Comparison of ENCODE assay signal across 18 cellular contexts in the genomic region with DNA sequence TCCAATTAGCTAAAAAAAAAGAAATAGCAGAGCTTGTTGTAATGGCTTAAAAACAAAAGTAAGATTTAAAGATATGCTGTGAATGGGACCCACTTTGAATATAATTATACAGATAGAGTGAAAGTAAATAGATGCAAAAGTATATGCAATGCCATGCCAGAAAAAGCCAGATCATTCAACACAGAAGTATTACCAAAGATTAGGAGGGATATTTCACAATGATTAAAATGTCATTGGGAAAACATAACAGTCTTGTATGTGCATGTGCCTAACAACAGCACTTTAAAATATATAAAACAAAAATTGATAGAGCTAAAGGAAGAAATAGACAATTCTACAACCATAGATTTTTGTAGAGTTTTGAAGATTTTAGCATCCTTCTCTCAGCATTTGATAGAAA. TPM values are rescaled to one million over a fixed set of nuclear protein-coding genes. Genes with fewer than 3 reads are reported as not detected.
DNase-seq lines count a peak whose midpoint lies in the region; ATAC-seq and TF ChIP-seq lines count a peak whose summit lies in the region.
"Had no signal": no experiment of that assay in that cellular context is flagged by ENCODE, and none has a peak within 500 bp of the region (broad histone marks: within the 10 kb centered on the region; RNA-seq: fewer than 3 reads in every experiment).

No MANE protein-coding gene starts in this region.

- H3K4me3 ChIP-seq in GM23248 (no peak overlapping the region), fibroblast of mammary gland (ENCODE audit: control insufficient read depth, low read depth, low read length) (no peak overlapping the region), mesenchymal stem cell (ENCODE audit: insufficient read depth in 1 of 2, low read depth in 1 of 2, low read length in 2 of 2) (no peak overlapping the region), tibial artery (no peak overlapping the region)
- H3K4me3 ChIP-seq: A549 had no signal

- H3K4me2 ChIP-seq in GM23248 (ENCODE audit: unreplicated experiment) (peak overlapping the region; percentile 19), mesenchymal stem cell (ENCODE audit: low read length, poor library complexity, severe bottlenecking) (no peak overlapping the region)
- H3K4me2 ChIP-seq: A549 had no signal

- no peaks in the 10 kb centered on the region for H3K79me2 ChIP-seq in GM23248 (ENCODE audit: insufficient read depth)

- no peak overlapping the region for H2AK5ac ChIP-seq in mesenchymal stem cell (ENCODE audit: low read length, severe bottlenecking)

- H4K8ac ChIP-seq in mesenchymal stem cell (ENCODE audit: low read length), result no peak overlapping the region

- in situ Hi-C loops in GM23248 (cut with MboI), result no loop called here

- intact Hi-C loops in tibial artery (cut with DNase I; ENCODE audit: low total_unique reads), result no loop called here

- H2AFZ ChIP-seq in GM23248 (no peak overlapping the region), mesenchymal stem cell (ENCODE audit: low read depth, low read length) (no peak overlapping the region)

- H3K4me1 ChIP-seq in GM23248 (ENCODE audit: insufficient read depth) (peaks cover 39% of the 10 kb centered on the region), mesenchymal stem cell (ENCODE audit: control insufficient read depth, insufficient read depth, low read depth, low read length) (peaks cover 6% of the 10 kb centered on the region), tibial artery (peaks cover 0 to 25% (median 14%) of the 10 kb centered on the region in 4 donors)

- ATAC-seq in esophagus mucosa, result no peak
- ATAC-seq: A549 had no signal

- H3K4ac ChIP-seq in mesenchymal stem cell (ENCODE audit: low read depth in 1 of 2, low read length in 2 of 2), result no peak overlapping the region

- H2BK5ac ChIP-seq in mesenchymal stem cell (ENCODE audit: low read depth, low read length, poor library complexity, severe bottlenecking), result no peak overlapping the region

- H3K27me3 ChIP-seq in GM23248 (replicated peaks; ENCODE audit: insufficient read depth) (no peaks in the 10 kb centered on the region), mesenchymal stem cell (ENCODE audit: control insufficient read depth in 1 of 2, insufficient read depth in 1 of 2, low read length in 2 of 2) (no peaks in the 10 kb centered on the region), tibial artery (no peaks in the 10 kb centered on the region)

- no peaks in the 10 kb centered on the region for H3K36me3 ChIP-seq in GM23248 (ENCODE audit: low read depth)
- H3K36me3 ChIP-seq in mesenchymal stem cell (ENCODE audit: control insufficient read depth in 1 of 2, insufficient read depth in 2 of 2, low read depth in 1 of 2, low read length in 2 of 2), result no peaks in the 10 kb centered on the region
- H3K36me3 ChIP-seq in tibial artery, result no peaks in the 10 kb centered on the region

- TF ChIP-seq CTCF in fibroblast of mammary gland (conservative IDR thresholded peaks at IDR 0.05; ENCODE audit: control insufficient read depth, insufficient read depth, low read depth, low read length), result no peak
- TF ChIP-seq CTCF in tibial artery (IDR thresholded peaks at IDR 0.05), result no peak

- H2BK12ac ChIP-seq in mesenchymal stem cell (ENCODE audit: low read length in 2 of 2), result no peak overlapping the region

- H3K27ac ChIP-seq in GM23248, result peak overlapping the region; percentile 58
- H3K27ac ChIP-seq in mesenchymal stem cell (ENCODE audit: low read length, poor library complexity, severe bottlenecking), result no peak overlapping the region
- no peak overlapping the region for H3K27ac ChIP-seq in tibial artery

- H2BK15ac ChIP-seq in mesenchymal stem cell (ENCODE audit: low read depth, poor library complexity, severe bottlenecking), result no peak overlapping the region

- H3K9me3 ChIP-seq in GM23248 (ENCODE audit: low read depth), result no peaks in the 10 kb centered on the region
- peaks cover 46% of the 10 kb centered on the region for H3K9me3 ChIP-seq in mesenchymal stem cell (ENCODE audit: control insufficient read depth, low read length)
- H3K9me3 ChIP-seq in tibial artery, result no peaks in the 10 kb centered on the region

- H3K9ac ChIP-seq in GM23248 (no peak overlapping the region), mesenchymal stem cell (ENCODE audit: low read length) (peak overlapping the region; percentile 16)

- no peaks in the 10 kb centered on the region for H3K9me2 ChIP-seq in GM23248 (ENCODE audit: insufficient read depth)

- no peaks in the 10 kb centered on the region for H3K79me1 ChIP-seq in mesenchymal stem cell (replicated peaks; ENCODE audit: low read length, poor library complexity, severe bottlenecking)

- H3K14ac ChIP-seq in mesenchymal stem cell (ENCODE audit: low read length in 2 of 2), result no peak overlapping the region

- H3K18ac ChIP-seq in mesenchymal stem cell (ENCODE audit: low read depth in 1 of 2, low read length in 2 of 2), result no peak overlapping the region

- peaks cover 31% of the 10 kb centered on the region for H3F3A ChIP-seq in GM23248 (ENCODE audit: insufficient read depth)

- no peak overlapping the region for H4K91ac ChIP-seq in mesenchymal stem cell (ENCODE audit: low read length)

- H4K20me1 ChIP-seq in GM23248 (ENCODE audit: insufficient read depth), result no peaks in the 10 kb centered on the region

- no peak for DNase-seq in GM23248
- peak; percentile 20 for DNase-seq in amniotic epithelial cell (ENCODE audit: low read depth)
- peak; percentile 70 for DNase-seq in fibroblast of mammary gland (ENCODE audit: low read depth)
- DNase-seq in mesenchymal stem cell, result no peak
- DNase-seq in NCI-H1092 treated with DMSO at 0.1 percent for 48 hours (lab: John Stamatoyannopoulos, UW), result no peak
- no peak for DNase-seq in tibial artery
- DNase-seq: C1 segment of cervical spinal cord, DMS79, GOT3, NCI-H1417 treated with DMSO at 0.1 percent for 48 hours, NCI-H187 treated with DMSO at 0.1 percent for 48 hours, NCI-H2227 treated with DMSO at 0.1 percent for 48 hours, NCI-H510A treated with DMSO at 0.1 percent for 48 hours, NCI-H774, SIG-M5 had no signal

- H2BK120ac ChIP-seq in mesenchymal stem cell (ENCODE audit: low read depth, low read length), result no peak overlapping the region

- no peak overlapping the region for H3K23ac ChIP-seq in mesenchymal stem cell (ENCODE audit: low read length in 2 of 2)

RNA-seq across cellular contexts. Expression of a gene that starts 19.9 kb away (rescaled TPM):
- 0.22 and 0.38 TPM in 2 replicates for total RNA-seq in GM23248 (2014; rRNA removed; shearing (Covaris generic))
- 0.69 and 1.5 TPM in 2 replicates for polyA plus RNA-seq in GM23248 (2016; fragmentation: Nextera tagmentation; extraction: Ambion mirVana)
- polyA plus RNA-seq in mesenchymal stem cell (2013, experiment 1 of 2), result 3.0 TPM
- 3.2 TPM for polyA plus RNA-seq in mesenchymal stem cell (2013, experiment 2 of 2)
- not detected for total RNA-seq in esophagus mucosa
- total RNA-seq: OCI-LY7 had no signal
- polyA plus RNA-seq: A549 had no signal

Comparison
In these comparisons a context has a peak if more than half of its experiments do, and no peak if none do; other contexts are left out.
1. DNase-seq: peak in amniotic epithelial cell (single experiment) and fibroblast of mammary gland (single experiment); none in GM23248 (single experiment), mesenchymal stem cell (single experiment), NCI-H1092 treated with DMSO at 0.1 percent for 48 hours (single experiment) and tibial artery (0 of 2).